Comparison of ENCODE assay signal across 29 cellular contexts in genomic region chr3:147507638-147508286, GRCh38.
DNase-seq lines count a peak whose midpoint lies in the region; ATAC-seq, FAIRE-seq and TF ChIP-seq lines count a peak whose summit lies in the region.
"Had no signal": no experiment of that assay in that cellular context is flagged by ENCODE, and none has a peak within 500 bp of the region (broad histone marks: within the 10 kb centered on the region; RNA-seq: fewer than 3 reads in every experiment).

No MANE protein-coding gene starts in this region.

- peak; percentile 87 for ATAC-seq in left ventricle myocardium superior
- ATAC-seq in gastrocnemius medialis: peak; percentile 51 to 83
- ATAC-seq in GM19467 (IDR thresholded peaks at IDR 0.05; ENCODE audit: unreplicated experiment): no peak
- ATAC-seq: HCT116, left lobe of liver, T-helper 17 cell had no signal

- H3K9me3 ChIP-seq in gastrocnemius medialis (no peaks in the 10 kb centered on the region), colonic mucosa (no peaks in the 10 kb centered on the region)
- H3K9me3 ChIP-seq: SK-N-SH had no signal

- H3K36me3 ChIP-seq in ACC112 (ENCODE audit: insufficient read depth, low read length): no peaks in the 10 kb centered on the region
- no peaks in the 10 kb centered on the region for H3K36me3 ChIP-seq in gastrocnemius medialis
- H3K36me3 ChIP-seq in colonic mucosa: no peaks in the 10 kb centered on the region
- H3K36me3 ChIP-seq: cardiac muscle cell had no signal

- no peak for FAIRE-seq in GM12891 (lab: Jason Lieb, UNC)
- FAIRE-seq: GM12892 had no signal

- H3K9ac ChIP-seq in colonic mucosa (ENCODE audit: low read depth in 2 of 2, low read length in 2 of 2): no peak overlapping the region
- H3K9ac ChIP-seq: SK-N-SH had no signal

- no peaks in the 10 kb centered on the region for H3K79me2 ChIP-seq in ACC112 (ENCODE audit: control insufficient read depth, insufficient read depth, low read length, unreplicated experiment)

- H3K4me1 ChIP-seq in ACC112 (ENCODE audit: control insufficient read depth, insufficient read depth, low read length, unreplicated experiment) (peaks cover 7% of the 10 kb centered on the region), gastrocnemius medialis (no peaks in the 10 kb centered on the region), colonic mucosa (no peaks in the 10 kb centered on the region)

- H3K27ac ChIP-seq in ACC112 (ENCODE audit: low read depth, low read length) (peak overlapping the region; percentile 43), gastrocnemius medialis (no peak overlapping the region), colonic mucosa (no peak overlapping the region)
- H3K27ac ChIP-seq: cardiac muscle cell, RWPE1, skin epidermis had no signal

- H3K4me3 ChIP-seq in ACC112 (ENCODE audit: low read depth, low read length): no peak overlapping the region
- H3K4me3 ChIP-seq in cardiac fibroblast (replicated peaks in 1 of 2; ENCODE audit: low read depth in 2 of 2, low read length in 2 of 2): no peak overlapping the region
- no peak overlapping the region for H3K4me3 ChIP-seq in gastrocnemius medialis
- H3K4me3 ChIP-seq in colonic mucosa: no peak overlapping the region
- H3K4me3 ChIP-seq: cardiac muscle cell, skin epidermis had no signal

- intact Hi-C loops in left ventricle myocardium superior (cut with micrococcal nuclease) (no loop called here), gastrocnemius medialis (cut with DNase I; ENCODE audit: low total_unique reads) (no loop called here), colonic mucosa (cut with DNase I) (no loop called here)

- no peaks in the 10 kb centered on the region for H3K27me3 ChIP-seq in ACC112 (ENCODE audit: insufficient read depth, low read length)
- H3K27me3 ChIP-seq in gastrocnemius medialis: no peaks in the 10 kb centered on the region
- no peaks in the 10 kb centered on the region for H3K27me3 ChIP-seq in colonic mucosa
- H3K27me3 ChIP-seq: cardiac muscle cell had no signal

- H2AFZ ChIP-seq in ACC112 (ENCODE audit: low read length, unreplicated experiment): peak overlapping the region; percentile 59

- TF ChIP-seq POLR2A in gastrocnemius medialis (IDR thresholded peaks at IDR 0.05): no peak
- no peak for TF ChIP-seq POLR2A in GM12891 (IDR thresholded peaks at IDR 0.05; ENCODE audit: low read depth, low read length)

- TF ChIP-seq CTCF in cardiac fibroblast (IDR thresholded peaks at IDR 0.05; ENCODE audit: low read depth, low read length) (no peak), gastrocnemius medialis (IDR thresholded peaks at IDR 0.05 in 4 of 5, conservative IDR thresholded peaks at IDR 0.05 in 1 of 5) (no peak), colonic mucosa (IDR thresholded peaks at IDR 0.05) (no peak)

- in situ Hi-C loops in gastrocnemius medialis (cut with MboI; ENCODE audit: low sequenced_read_pairs in 4 of 4): no loop called here

- peak; percentile 51 to 76 for DNase-seq in cardiac fibroblast (ENCODE audit: low read depth in 2 of 2)
- DNase-seq in left ventricle myocardium superior: no peak
- DNase-seq in gastrocnemius medialis: peak; percentile 4 to 19
- no peak for DNase-seq in colonic mucosa
- no peak for DNase-seq in NCI-H1436 (lab: John Stamatoyannopoulos, UW)
- DNase-seq in GM12891 (ENCODE audit: insufficient read length, low spot score): no peak
- DNase-seq: activated naive CD4-positive, alpha-beta T cell; activated T-cell treated with anti-CD3 and anti-CD28 coated beads, Interleukin-2, amount 50 U/mL, for 1 hour; amniotic stem cell; C1 segment of cervical spinal cord; Calu3; midbrain; NCI-H1105 treated with DMSO at 0.1 percent for 48 hours; NCI-H2029 treated with DMSO at 0.1 percent for 48 hours; NCI-H226; NCI-H748 treated with DMSO at 0.1 percent for 48 hours; nephron progenitor cell; posterior cingulate gyrus; SK-N-SH; substantia nigra; T-helper 17 cell had no signal

TF ChIP-seq in GM12891, 5 proteins besides CTCF, POLR2A, EP300 and RAD21:
- TF ChIP-seq POU2F2 (IDR thresholded peaks at IDR 0.05; ENCODE audit: low read depth, low read length) (no peak), SPI1 (IDR thresholded peaks at IDR 0.05; ENCODE audit: low read depth, low read length) (no peak), POLR2AphosphoS5 (IDR thresholded peaks at IDR 0.05; ENCODE audit: low read depth, low read length) (no peak), PAX5 (IDR thresholded peaks at IDR 0.05; ENCODE audit: insufficient read depth, low read length, severe bottlenecking) (no peak), TAF1 (IDR thresholded peaks at IDR 0.05; ENCODE audit: low read depth, low read length) (no peak)

Comparison
In these comparisons a context has a peak if more than half of its experiments do, and no peak if none do; other contexts are left out.
1. DNase-seq: peak in cardiac fibroblast (2 of 2) and gastrocnemius medialis (2 of 2); none in left ventricle myocardium superior (single experiment), colonic mucosa (single experiment), NCI-H1436 (single experiment) and GM12891 (single experiment).